Comparison of ENCODE assay signal across 34 cellular contexts in genomic region chr18:54436501-54436900, GRCh38.
A peak's percentile ranks its signal among the peaks of the same experiment; 100 is the strongest.
DNase-seq lines count a peak whose midpoint lies in the region; FAIRE-seq and TF ChIP-seq lines count a peak whose summit lies in the region.
"Had no signal": no experiment of that assay in that cellular context is flagged by ENCODE, and none has a peak within 500 bp of the region (broad histone marks: within the 10 kb centered on the region; RNA-seq: fewer than 3 reads in every experiment).

No MANE protein-coding gene starts in this region.

- H3K79me1 ChIP-seq in trophoblast cell (ENCODE audit: low read length), result no peaks in the 10 kb centered on the region

- H3K27ac ChIP-seq in Karpas-422 (ENCODE audit: low read length) (no peak overlapping the region), trophoblast cell (ENCODE audit: low read depth, low read length) (no peak overlapping the region), testis (no peak overlapping the region)
- H3K27ac ChIP-seq: 22Rv1; A549; BLaER1; BLaER1 treated with 17β-estradiol and CSF1 and Interleukin-3, amounts not matched to agents 10 nM and 100 nM; C4-2B had no signal

- H3K27me3 ChIP-seq in Karpas-422 (ENCODE audit: low read length) (no peaks in the 10 kb centered on the region), Loucy (ENCODE audit: insufficient read depth, low read length, poor library complexity, severe bottlenecking) (no peaks in the 10 kb centered on the region), trophoblast cell (ENCODE audit: insufficient read depth, low read length) (no peaks in the 10 kb centered on the region), testis (no peaks in the 10 kb centered on the region)
- H3K27me3 ChIP-seq: BE2C; BLaER1; BLaER1 treated with 17β-estradiol and CSF1 and Interleukin-3, amounts not matched to agents 10 nM and 100 nM had no signal

- H4K20me1 ChIP-seq in Karpas-422 (ENCODE audit: insufficient read depth, low read depth, low read length) (no peaks in the 10 kb centered on the region), Loucy (ENCODE audit: insufficient read depth, low read length, poor library complexity, severe bottlenecking) (no peaks in the 10 kb centered on the region)
- H4K20me1 ChIP-seq: BLaER1; BLaER1 treated with 17β-estradiol and CSF1 and Interleukin-3, amounts not matched to agents 10 nM and 100 nM had no signal

- H2AK5ac ChIP-seq in trophoblast cell (ENCODE audit: low read length), result no peak overlapping the region

- H3K36me3 ChIP-seq in Karpas-422 (ENCODE audit: insufficient read depth, low read length), result no peaks in the 10 kb centered on the region
- H3K36me3 ChIP-seq in Loucy (ENCODE audit: insufficient read depth, low read length), result no peaks in the 10 kb centered on the region
- H3K36me3 ChIP-seq in trophoblast cell (ENCODE audit: control insufficient read depth in 1 of 2, insufficient read depth in 2 of 2, low read length in 2 of 2), result no peaks in the 10 kb centered on the region
- no peaks in the 10 kb centered on the region for H3K36me3 ChIP-seq in testis (ENCODE audit: low read depth, missing control alignments)
- H3K36me3 ChIP-seq: BE2C; BLaER1; BLaER1 treated with 17β-estradiol and CSF1 and Interleukin-3, amounts not matched to agents 10 nM and 100 nM had no signal

- no peak overlapping the region for H2BK12ac ChIP-seq in trophoblast cell (ENCODE audit: low read length)

- H4K91ac ChIP-seq in trophoblast cell (ENCODE audit: low read depth, low read length), result no peak overlapping the region

- no peak overlapping the region for H3K4me3 ChIP-seq in Karpas-422 (ENCODE audit: low read length)
- H3K4me3 ChIP-seq in Loucy (ENCODE audit: low read length, poor library complexity, severe bottlenecking), result no peak overlapping the region
- no peak overlapping the region for H3K4me3 ChIP-seq in trophoblast cell (ENCODE audit: low read depth, low read length)
- H3K4me3 ChIP-seq in testis, result no peak overlapping the region
- H3K4me3 ChIP-seq: A549; BLaER1; BLaER1 treated with 17β-estradiol and CSF1 and Interleukin-3, amounts not matched to agents 10 nM and 100 nM had no signal

- no peak overlapping the region for H4K12ac ChIP-seq in trophoblast cell (ENCODE audit: low read depth, low read length)

- POLR2A ChIA-PET in GM10248 (lab: Yijun Ruan, JAX), result no interaction called here

- DNase-seq in D721Med (ENCODE audit: insufficient read length, low spot score), result no peak
- DNase-seq in Karpas-422, result no peak
- peak; percentile 82 to 91 for DNase-seq in trophoblast cell
- DNase-seq in NCI-H82 (lab: John Stamatoyannopoulos, UW), result no peak
- DNase-seq in testis, result no peak
- DNase-seq in DMS153 treated with DMSO at 0.1 percent for 48 hours (lab: John Stamatoyannopoulos, UW; ENCODE audit: unreplicated experiment), result no peak
- DNase-seq in GM10248 (ENCODE audit: extremely low spot score), result no peak
- DNase-seq: 8988T; ACHN; AML-193; BE2C; C1 segment of cervical spinal cord; Caco-2; Calu3; CD4-positive, alpha-beta memory T cell; CD4-positive, alpha-beta T cell; CD4-positive, CD25-positive, alpha-beta regulatory T cell; CD8-positive, alpha-beta memory T cell; CD8-positive, alpha-beta T cell; COR-L47; DMS 273 treated with DMSO at 0.1 percent for 48 hours; DMS153; DMS53; DMS79; DMS79 treated with DMSO at 0.1 percent for 48 hours; DND-41; EL had no signal

- intact Hi-C loops in testis (cut with DNase I; ENCODE audit: low total_unique reads), result no loop called here

- no peak overlapping the region for H3K23ac ChIP-seq in trophoblast cell (ENCODE audit: low read length)

- H2BK120ac ChIP-seq in trophoblast cell (ENCODE audit: insufficient read depth, low read length, poor library complexity), result no peak overlapping the region

- H3K79me2 ChIP-seq in Karpas-422 (ENCODE audit: low read length) (no peaks in the 10 kb centered on the region), Loucy (ENCODE audit: insufficient read depth, low read length) (no peaks in the 10 kb centered on the region), trophoblast cell (ENCODE audit: control insufficient read depth, insufficient read depth, low read length, poor library complexity) (no peaks in the 10 kb centered on the region)

- no peak overlapping the region for H2BK5ac ChIP-seq in trophoblast cell (ENCODE audit: low read depth, low read length, poor library complexity)

- H3K4me1 ChIP-seq in Karpas-422 (ENCODE audit: low read length), result 0 out of 2 replicates have a peak, but pooled peaks cover 4% of the 10 kb centered on the region
- peaks cover 10% of the 10 kb centered on the region for H3K4me1 ChIP-seq in Loucy (ENCODE audit: insufficient read depth, low read length, poor library complexity, severe bottlenecking)
- H3K4me1 ChIP-seq in trophoblast cell (ENCODE audit: control insufficient read depth in 1 of 2, insufficient read depth in 2 of 2, low read length in 2 of 2), result no peaks in the 10 kb centered on the region
- no peaks in the 10 kb centered on the region for H3K4me1 ChIP-seq in testis
- H3K4me1 ChIP-seq: A549, BE2C, BLaER1, Caco-2 had no signal

- TF ChIP-seq CTCF in D721Med (IDR thresholded peaks at IDR 0.05; ENCODE audit: insufficient read depth, missing control alignments) (no peak), Loucy (conservative IDR thresholded peaks at IDR 0.05; ENCODE audit: low read length) (no peak), testis (IDR thresholded peaks at IDR 0.05) (no peak), GM10248 (IDR thresholded peaks at IDR 0.05; ENCODE audit: control extremely low read depth, extremely low read depth, low read depth, missing control alignments) (no peak)

- H3K9me2 ChIP-seq in Karpas-422 (replicated peaks; ENCODE audit: insufficient read depth, low read length), result no peaks in the 10 kb centered on the region
- no peaks in the 10 kb centered on the region for H3K9me2 ChIP-seq in Loucy (replicated peaks; ENCODE audit: low read depth, low read length)

- H2AFZ ChIP-seq in Karpas-422 (ENCODE audit: low read length) (peak overlapping the region; percentile 83), Loucy (ENCODE audit: low read length) (0 out of 2 replicates have a peak overlapping the region, but pooled peaks have one; percentile 15), trophoblast cell (ENCODE audit: insufficient read depth, low read length, poor library complexity) (no peak overlapping the region)

- WGBS in trophoblast cell (ENCODE audit: extremely low coverage, insufficient coverage, insufficient read length), result no CpG with 5 or more reads among the region's 5 CpGs
- 81 to 84% methylated on average over 5 of the region's 5 CpGs for WGBS in testis, 2 donors

- no peaks in the 10 kb centered on the region for H3F3A ChIP-seq in Loucy (ENCODE audit: low read depth)

- no peak overlapping the region for H3K14ac ChIP-seq in trophoblast cell (ENCODE audit: low read length)

- H3K18ac ChIP-seq in trophoblast cell (ENCODE audit: low read length), result no peak overlapping the region

- CTCF ChIA-PET in GM10248 (lab: Yijun Ruan, JAX), result interaction anchor here (1.2 to 1.6 kb wide), 4 partner anchors 8 to 254 kb away, joined by 3 to 9 read pairs (median 6); no protein-coding TSS in a partner anchor

- no peak overlapping the region for H3K4me2 ChIP-seq in Karpas-422 (ENCODE audit: low read depth, low read length, poor library complexity, severe bottlenecking)
- H3K4me2 ChIP-seq in Loucy (ENCODE audit: low read depth, low read length, poor library complexity, severe bottlenecking), result no peak overlapping the region
- H3K4me2 ChIP-seq in trophoblast cell (ENCODE audit: low read length), result no peak overlapping the region
- H3K4me2 ChIP-seq: A549; BLaER1; BLaER1 treated with 17β-estradiol and CSF1 and Interleukin-3, amounts not matched to agents 10 nM and 100 nM had no signal

- peak; percentile 92 for FAIRE-seq in D721Med (lab: Jason Lieb, UNC)
- FAIRE-seq: A204.1, A549 had no signal

- H3K4ac ChIP-seq in trophoblast cell (ENCODE audit: low read depth, low read length), result no peak overlapping the region

- H4K8ac ChIP-seq in trophoblast cell (ENCODE audit: low read depth, low read length), result no peak overlapping the region

- TF ChIP-seq POLR2A in testis (IDR thresholded peaks at IDR 0.05), result no peak

- H3K9ac ChIP-seq in Karpas-422 (ENCODE audit: low read length) (no peak overlapping the region), Loucy (ENCODE audit: low read depth, low read length, poor library complexity, severe bottlenecking) (no peak overlapping the region), trophoblast cell (ENCODE audit: low read length) (no peak overlapping the region)
- H3K9ac ChIP-seq: BLaER1; BLaER1 treated with 17β-estradiol and CSF1 and Interleukin-3, amounts not matched to agents 10 nM and 100 nM had no signal

- no peaks in the 10 kb centered on the region for H3K9me3 ChIP-seq in Karpas-422 (ENCODE audit: low read length)
- H3K9me3 ChIP-seq in Loucy (ENCODE audit: insufficient read depth, low read depth, low read length), result no peaks in the 10 kb centered on the region
- no peaks in the 10 kb centered on the region for H3K9me3 ChIP-seq in trophoblast cell (ENCODE audit: insufficient read depth, low read depth, low read length)
- no peaks in the 10 kb centered on the region for H3K9me3 ChIP-seq in testis
- H3K9me3 ChIP-seq: A549, BE2C, BLaER1, Caco-2 had no signal

Comparison
In these comparisons a context has a peak if more than half of its experiments do, and no peak if none do; other contexts are left out.
1. DNase-seq: peak in trophoblast cell (2 of 2); none in D721Med (single experiment), Karpas-422 (single experiment), NCI-H82 (single experiment), testis (single experiment), DMS153 treated with DMSO at 0.1 percent for 48 hours (single experiment) and GM10248 (single experiment).